Comparison of ENCODE assay signal across 8 cellular contexts in the genomic region with DNA sequence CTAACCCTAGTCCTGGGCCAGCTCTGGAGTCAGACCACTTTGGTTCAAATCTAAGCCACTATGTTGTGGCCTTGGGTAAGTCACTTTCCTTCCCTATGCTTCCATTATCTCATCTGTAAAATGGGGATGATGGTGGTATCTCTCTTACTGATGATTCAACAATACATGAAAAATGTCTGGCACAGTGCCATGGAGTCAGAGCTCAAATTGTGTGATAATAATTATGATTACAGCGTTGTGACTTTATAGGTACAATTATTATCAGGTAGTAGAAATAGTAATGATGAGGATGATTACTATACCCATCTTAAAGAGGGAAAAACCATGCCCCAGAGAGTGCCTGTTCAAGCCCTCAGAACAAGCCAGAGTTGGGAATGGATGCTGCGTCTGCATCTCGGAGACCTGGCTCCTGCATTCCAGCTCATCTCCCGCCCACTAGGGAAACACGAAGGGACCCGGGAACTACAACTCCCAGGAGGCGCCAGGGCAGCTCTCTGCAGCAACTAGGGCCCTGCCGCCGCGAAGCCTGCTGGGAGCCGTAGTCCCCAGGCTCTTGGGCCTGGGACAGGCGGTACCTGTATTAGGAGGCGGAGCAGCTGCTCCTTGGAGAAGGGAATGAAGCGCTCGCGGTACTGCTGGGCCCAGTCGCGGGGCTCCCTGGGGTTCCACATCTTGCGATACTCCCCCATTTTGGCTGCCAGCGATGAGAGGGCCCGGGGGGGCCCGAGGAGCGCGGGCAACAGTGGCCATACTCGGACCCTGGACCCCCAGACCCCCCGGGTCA.
DNase-seq lines count a peak whose midpoint lies in the region; ATAC-seq lines count a peak whose summit lies in the region.

No MANE protein-coding gene starts in this region.

- DNase-seq in AG08395 (ENCODE audit: low spot score) = peak; percentile 92
- peak; percentile 88 for DNase-seq in NCI-H345 treated with DMSO at 0.1 percent for 48 hours (lab: John Stamatoyannopoulos, UW; ENCODE audit: unreplicated experiment)
- DNase-seq in activated CD4-positive, CD25-positive, alpha-beta regulatory T cell treated with anti-CD3 and anti-CD28 coated beads, Interleukin-2, amount 50 U/mL, for 72 hours = peak; percentile 83
- peak; percentile 99 for DNase-seq in cerebellar cortex (ENCODE audit: low spot score)
- DNase-seq in iris pigment epithelial cell (ENCODE audit: low read depth) = peak; percentile 97
- peak; percentile 78 to 92 for DNase-seq in stimulated activated CD4-positive, alpha-beta T cell treated with anti-CD3 and anti-CD28 coated beads, Interleukin-12 subunit alpha, Interleukin-12 subunit beta, amount 100 ng/mL, for 24 hours (ENCODE audit: low read depth in 2 of 2)

- ATAC-seq in GM18909 (IDR thresholded peaks at IDR 0.05; ENCODE audit: poor library complexity, unreplicated experiment) (peak; percentile 58), HG03280 (IDR thresholded peaks at IDR 0.05; ENCODE audit: unreplicated experiment) (peak; percentile 45)

Comparison
In these comparisons a context has a peak if more than half of its experiments do, and no peak if none do; other contexts are left out.
1. Peak in every context shown above with its lines: DNase-seq and ATAC-seq.